20 cellular contexts compared by ENCODE assay signal in genomic region chr12:49792976-49793580, GRCh38.
"Had no signal": no experiment of that assay in that cellular context is flagged by ENCODE, and none has a peak within 500 bp of the region (broad histone marks: within the 10 kb centered on the region; RNA-seq: fewer than 3 reads in every experiment).

No MANE protein-coding gene starts in this region.

- H3K4me1 Mint-ChIP-seq: naive thymus-derived CD8-positive, alpha-beta T cell had no signal

- H3K4me3 Mint-ChIP-seq: naive thymus-derived CD8-positive, alpha-beta T cell; neural crest cell; stimulated activated naive B cell treated with anti-CD40 and anti-IgM and Interleukin-4, amounts not matched to agents 10 μg/mL and 1 μg/mL and 100 μg/mL, for 72 hours; type B pancreatic cell had no signal

- H3K9me3 ChIP-seq: mucosa of descending colon, psoas muscle, uterus had no signal

- DNase-seq: cortex of kidney; dorsolateral prefrontal cortex; effector CD8-positive, alpha-beta T cell; foreskin melanocyte; left colon; mammary epithelial cell; mucosa of descending colon; naive thymus-derived CD8-positive, alpha-beta T cell; psoas muscle; retina; stimulated activated CD4-positive, alpha-beta T cell treated with anti-CD3 and anti-CD28 coated beads, Interleukin-2, amount 100 ng/mL, for 24 hours; stimulated activated CD4-positive, alpha-beta T cell treated with anti-CD3 and anti-CD28 coated beads, Interleukin-4, amount 100 ng/mL, for 4 hours; stimulated activated naive B cell treated with anti-CD40 and anti-IgM and Interleukin-4, amounts not matched to agents 10 μg/mL and 1 μg/mL and 100 μg/mL, for 72 hours; uterus had no signal

- H3K9ac ChIP-seq: parathyroid adenoma had no signal

- H3K27ac Mint-ChIP-seq: naive thymus-derived CD8-positive, alpha-beta T cell; stimulated activated naive B cell treated with anti-CD40 and anti-IgM and Interleukin-4, amounts not matched to agents 10 μg/mL and 1 μg/mL and 100 μg/mL, for 72 hours; type B pancreatic cell had no signal

- ATAC-seq: left colon; mucosa of descending colon; naive thymus-derived CD8-positive, alpha-beta T cell; psoas muscle; sciatic nerve; stimulated activated naive B cell treated with anti-CD40 and anti-IgM and Interleukin-4, amounts not matched to agents 10 μg/mL and 1 μg/mL and 100 μg/mL, for 72 hours had no signal

- H3K4me2 ChIP-seq: hepatocyte had no signal

- H3K9me3 Mint-ChIP-seq: naive thymus-derived CD8-positive, alpha-beta T cell; neural crest cell; stimulated activated naive B cell treated with anti-CD40 and anti-IgM and Interleukin-4, amounts not matched to agents 10 μg/mL and 1 μg/mL and 100 μg/mL, for 72 hours; type B pancreatic cell had no signal

- H3K36me3 ChIP-seq: uterus had no signal

- H3K79me2 ChIP-seq: hepatocyte, parathyroid adenoma had no signal

- H3K27ac ChIP-seq: dorsolateral prefrontal cortex, hepatocyte, parathyroid adenoma, psoas muscle, skin epidermis, uterus had no signal

- H3K27me3 ChIP-seq: dorsolateral prefrontal cortex, hepatocyte, uterus had no signal

- H2AFZ ChIP-seq: hepatocyte, parathyroid adenoma had no signal

- H3K4me1 ChIP-seq: parathyroid adenoma, psoas muscle, uterus had no signal

- H3K27me3 Mint-ChIP-seq: naive thymus-derived CD8-positive, alpha-beta T cell; stimulated activated naive B cell treated with anti-CD40 and anti-IgM and Interleukin-4, amounts not matched to agents 10 μg/mL and 1 μg/mL and 100 μg/mL, for 72 hours; type B pancreatic cell had no signal

- H3K4me3 ChIP-seq: dorsolateral prefrontal cortex, hepatocyte, mucosa of descending colon, psoas muscle, skin epidermis, uterus had no signal
